Comparison of ENCODE assay signal across 14 cellular contexts in the genomic region with DNA sequence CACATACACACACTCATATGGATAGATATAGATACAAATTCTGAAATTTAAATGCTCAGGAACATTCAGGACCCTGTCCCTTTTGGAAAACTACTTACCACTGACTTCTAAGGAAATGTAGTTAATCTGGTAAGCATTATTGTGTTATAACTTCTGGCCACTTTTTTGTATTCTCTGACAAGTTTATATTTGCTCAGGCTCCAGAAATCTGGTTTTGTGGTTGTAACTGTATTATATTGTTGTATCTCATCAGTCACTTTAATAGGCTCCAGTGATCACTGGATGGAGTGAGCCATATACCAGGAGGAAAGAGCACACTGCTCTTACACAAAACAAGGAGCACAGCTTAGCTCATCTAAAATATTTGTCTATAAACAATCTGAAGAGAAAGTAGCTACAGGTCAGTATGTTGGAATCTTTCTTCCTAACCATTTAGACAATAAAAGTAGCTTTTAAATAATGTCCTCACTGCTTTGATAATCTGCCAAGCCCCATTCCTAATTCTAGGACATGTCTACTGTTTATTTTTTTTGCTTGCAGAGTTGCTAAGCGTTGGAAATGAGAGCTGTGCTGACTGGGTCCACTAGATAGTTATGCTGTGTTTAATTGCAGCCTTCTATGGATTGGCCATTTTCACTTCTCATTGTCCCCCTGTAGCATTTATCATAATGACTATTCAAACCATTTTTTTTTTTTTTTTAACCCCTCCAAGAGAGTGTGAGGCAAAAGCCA. TPM values are rescaled to one million over a fixed set of nuclear protein-coding genes. Genes with fewer than 3 reads are reported as not detected.
DNase-seq lines count a peak whose midpoint lies in the region; TF ChIP-seq lines count a peak whose summit lies in the region.
"Had no signal": no experiment of that assay in that cellular context is flagged by ENCODE, and none has a peak within 500 bp of the region (broad histone marks: within the 10 kb centered on the region; RNA-seq: fewer than 3 reads in every experiment).

No MANE protein-coding gene starts in this region.

- H3K27me3 ChIP-seq in mammary epithelial cell (ENCODE audit: insufficient read depth, low read length) (no peaks in the 10 kb centered on the region), endocrine pancreas (ENCODE audit: control insufficient read depth, insufficient read depth, low read length) (no peaks in the 10 kb centered on the region), uterus (no peaks in the 10 kb centered on the region)
- H3K27me3 ChIP-seq: adrenal gland had no signal

- H3K27me3 Mint-ChIP-seq in MCF 10A (ENCODE audit: insufficient read depth, unreplicated experiment) (no peaks in the 10 kb centered on the region), Calu3 (ENCODE audit: unreplicated experiment) (no peaks in the 10 kb centered on the region)
- H3K27me3 Mint-ChIP-seq in activated CD4-positive, alpha-beta memory T cell treated with anti-CD3 and anti-CD28 coated beads for 36 hours: no peaks in the 10 kb centered on the region

- H4K20me1 ChIP-seq in mammary epithelial cell (ENCODE audit: insufficient read depth, low read length): no peaks in the 10 kb centered on the region

- in situ Hi-C loops in mammary epithelial cell (cut with MboI; ENCODE audit: low sequenced_read_pairs in 2 of 2): loop anchor here (25.0 kb wide), 1 partner anchor 374 kb away; no protein-coding TSS in a partner anchor

- H3K4me1 ChIP-seq in mammary epithelial cell (ENCODE audit: insufficient read depth, low read length) (no peaks in the 10 kb centered on the region), endocrine pancreas (ENCODE audit: control insufficient read depth, insufficient read depth, low read length) (peaks cover 6% of the 10 kb centered on the region), uterus (peaks cover 0 to 31% of the 10 kb centered on the region in 2 donors)

- BruUV-seq in MCF 10A (replicated peaks; lab: Mats Ljungman, UMichigan) (no TSS peak), mammary epithelial cell (replicated peaks; lab: Mats Ljungman, UMichigan) (no TSS peak), Calu3 (replicated peaks; lab: Mats Ljungman, UMichigan) (no TSS peak)

- H3K9me3 ChIP-seq in mammary epithelial cell (replicated peaks; ENCODE audit: insufficient read depth, low read length) (no peaks in the 10 kb centered on the region), endocrine pancreas (ENCODE audit: control insufficient read depth, low read length) (no peaks in the 10 kb centered on the region), uterus (no peaks in the 10 kb centered on the region)
- H3K9me3 ChIP-seq: adrenal gland had no signal

- H3K27ac Mint-ChIP-seq in MCF 10A (ENCODE audit: low read depth, unreplicated experiment) (peak overlapping the region; percentile 46), Calu3 (ENCODE audit: unreplicated experiment) (no peak overlapping the region)
- H3K27ac Mint-ChIP-seq in activated CD4-positive, alpha-beta memory T cell treated with anti-CD3 and anti-CD28 coated beads for 36 hours: no peak overlapping the region
- H3K27ac Mint-ChIP-seq: T-helper 1 cell treated with Interleukin-12 subunit alpha and Interleukin-12 subunit beta and Interleukin-4 antibody, amounts not matched to agents 30 μg/mL and 1 μg/mL, for 36 hours had no signal

- dilution Hi-C loops in mammary epithelial cell (cut with HindIII; ENCODE audit: low sequenced_read_pairs): no loop called here

- peaks cover 15% of the 10 kb centered on the region for H3K4me1 Mint-ChIP-seq in MCF 10A (ENCODE audit: insufficient read depth, unreplicated experiment)
- H3K4me1 Mint-ChIP-seq in Calu3 (ENCODE audit: low read depth, unreplicated experiment): no peaks in the 10 kb centered on the region
- no peaks in the 10 kb centered on the region for H3K4me1 Mint-ChIP-seq in activated CD4-positive, alpha-beta memory T cell treated with anti-CD3 and anti-CD28 coated beads for 36 hours (ENCODE audit: low read depth)

- H3K4me3 Mint-ChIP-seq in MCF 10A (ENCODE audit: unreplicated experiment) (no peak overlapping the region), Calu3 (ENCODE audit: low read depth, unreplicated experiment) (no peak overlapping the region)
- no peak overlapping the region for H3K4me3 Mint-ChIP-seq in activated CD4-positive, alpha-beta memory T cell treated with anti-CD3 and anti-CD28 coated beads for 36 hours
- H3K4me3 Mint-ChIP-seq: neural crest cell; T-helper 1 cell treated with Interleukin-12 subunit alpha and Interleukin-12 subunit beta and Interleukin-4 antibody, amounts not matched to agents 30 μg/mL and 1 μg/mL, for 36 hours had no signal

- TF ChIP-seq CTCF in MCF 10A (IDR thresholded peaks at IDR 0.05; ENCODE audit: unreplicated experiment) (no peak), mammary epithelial cell (conservative IDR thresholded peaks at IDR 0.05 in 1 of 2, IDR thresholded peaks at IDR 0.05 in 1 of 2; ENCODE audit: extremely low read depth in 1 of 2, insufficient read depth in 1 of 2, low read depth in 1 of 2, low read length in 2 of 2) (no peak), uterus (IDR thresholded peaks at IDR 0.05) (no peak), Calu3 (IDR thresholded peaks at IDR 0.05; ENCODE audit: unreplicated experiment) (no peak)

- no peak overlapping the region for H3K4me2 ChIP-seq in mammary epithelial cell (ENCODE audit: insufficient read depth, low read depth, low read length)
- H3K4me2 ChIP-seq: smooth muscle cell had no signal

- H3K36me3 Mint-ChIP-seq in MCF 10A (ENCODE audit: insufficient read depth, unreplicated experiment): peaks cover 7% of the 10 kb centered on the region
- H3K36me3 Mint-ChIP-seq in Calu3 (ENCODE audit: insufficient read depth, unreplicated experiment): no peaks in the 10 kb centered on the region
- peaks cover 3% of the 10 kb centered on the region for H3K36me3 Mint-ChIP-seq in activated CD4-positive, alpha-beta memory T cell treated with anti-CD3 and anti-CD28 coated beads for 36 hours

- POLR2A ChIA-PET in MCF 10A (lab: Yijun Ruan, JAX): interaction anchor here (0.6 to 1.1 kb wide), 4 partner anchors 11 to 164 kb away, joined by 3 to 4 read pairs (median 4); no protein-coding TSS in a partner anchor
- POLR2A ChIA-PET in activated CD4-positive, alpha-beta memory T cell treated with anti-CD3 and anti-CD28 coated beads for 36 hours (lab: Charles Lee): no interaction called here

- no peaks in the 10 kb centered on the region for H3K79me2 ChIP-seq in mammary epithelial cell (ENCODE audit: insufficient read depth, low read length)

- H3K27ac ChIP-seq in mammary epithelial cell (ENCODE audit: insufficient read depth, low read depth, low read length): no peak overlapping the region
- peak overlapping the region; percentile 1 to 8 for H3K27ac ChIP-seq in uterus

- no peak overlapping the region for H2AFZ ChIP-seq in mammary epithelial cell (ENCODE audit: low read depth, low read length)

- H3K9ac ChIP-seq in mammary epithelial cell (ENCODE audit: insufficient read depth, low read length): no peak overlapping the region
- H3K9ac ChIP-seq in endocrine pancreas (ENCODE audit: control insufficient read depth, insufficient read depth, low read length): no peak overlapping the region

- no peaks in the 10 kb centered on the region for H3K9me3 Mint-ChIP-seq in MCF 10A (ENCODE audit: unreplicated experiment)
- no peaks in the 10 kb centered on the region for H3K9me3 Mint-ChIP-seq in Calu3 (ENCODE audit: low read depth, unreplicated experiment)
- peaks cover under 1% of the 10 kb centered on the region for H3K9me3 Mint-ChIP-seq in activated CD4-positive, alpha-beta memory T cell treated with anti-CD3 and anti-CD28 coated beads for 36 hours

- H3K36me3 ChIP-seq in mammary epithelial cell (ENCODE audit: insufficient read depth, low read length): no peaks in the 10 kb centered on the region
- no peaks in the 10 kb centered on the region for H3K36me3 ChIP-seq in endocrine pancreas (ENCODE audit: control insufficient read depth, insufficient read depth, low read length)
- no peaks in the 10 kb centered on the region for H3K36me3 ChIP-seq in uterus
- H3K36me3 ChIP-seq: adrenal gland had no signal

- CTCF ChIA-PET in MCF 10A (lab: Yijun Ruan, JAX): interaction anchor here (0.5 to 1.1 kb wide), 4 partner anchors 18 to 327 kb away, joined by 3 to 5 read pairs (median 3); no protein-coding TSS in a partner anchor
- CTCF ChIA-PET in mammary epithelial cell (lab: Charles Lee; ENCODE audit: low non-redundant PET): interaction anchor here (0.6 kb wide), 1 partner anchor 180 kb away, joined by 5 read pairs; no protein-coding TSS in a partner anchor
- CTCF ChIA-PET in Calu3 (lab: Charles Lee): interaction anchor here (0.7 kb wide), 1 partner anchor 218 kb away, joined by 4 read pairs; no protein-coding TSS in a partner anchor
- CTCF ChIA-PET in activated CD4-positive, alpha-beta memory T cell treated with anti-CD3 and anti-CD28 coated beads for 36 hours (lab: Charles Lee): interaction anchor here (1.3 kb wide), 2 partner anchors 9 to 18 kb away, joined by 3 to 6 read pairs; no protein-coding TSS in a partner anchor

- DNase-seq in MCF 10A (ENCODE audit: unreplicated experiment) (no peak), mammary epithelial cell (no peak), midbrain (lab: John Stamatoyannopoulos, UW) (peak; percentile 10), uterus (no peak), Calu3 (no peak), activated gamma-delta T cell (lab: John Stamatoyannopoulos, UW) (no peak)
- no peak for DNase-seq in activated CD4-positive, alpha-beta memory T cell treated with anti-CD3 and anti-CD28 coated beads for 36 hours
- DNase-seq: adrenal gland, left colon, NCI-H1105 had no signal

- H3K4me3 ChIP-seq in mammary epithelial cell (replicated peaks in 1 of 3; ENCODE audit: insufficient read depth in 1 of 3, low read depth in 2 of 3, low read length in 3 of 3): no peak overlapping the region
- H3K4me3 ChIP-seq in endocrine pancreas (ENCODE audit: control insufficient read depth, insufficient read depth, low read length): peak overlapping the region; percentile 10
- no peak overlapping the region for H3K4me3 ChIP-seq in uterus
- H3K4me3 ChIP-seq: adrenal gland, smooth muscle cell had no signal

- intact Hi-C loops in MCF 10A (cut with micrococcal nuclease): no loop called here
- intact Hi-C loops in mammary epithelial cell (cut with micrococcal nuclease): no loop called here
- intact Hi-C loops in uterus (cut with DNase I; ENCODE audit: low total_unique reads): no loop called here
- intact Hi-C loops in Calu3 (cut with micrococcal nuclease; ENCODE audit: unreplicated experiment): no loop called here
- intact Hi-C loops in activated CD4-positive, alpha-beta memory T cell treated with anti-CD3 and anti-CD28 coated beads for 36 hours (cut with micrococcal nuclease): no loop called here

- WGBS in mammary epithelial cell (ENCODE audit: low coverage, missing lambda C conversion rate): 94% methylated on average over 1 of the region's 1 CpG

- TF ChIP-seq POLR2A in uterus (IDR thresholded peaks at IDR 0.05): no peak

RNA-seq across cellular contexts. Expression of a gene that starts 43.8 kb away (rescaled TPM):
- total RNA-seq in MCF 10A (2022): 46.6 and 48.2 TPM in 2 replicates
- total RNA-seq in mammary epithelial cell: 10 to 100 TPM in 1 of 2 donors, 1 to 10 TPM in 1; 6.5 to 42.8 TPM
- polyA plus RNA-seq in mammary epithelial cell: 10.9 TPM
- 12.1 TPM for polyA minus RNA-seq in mammary epithelial cell
- total RNA-seq in uterus: 10 to 100 TPM; 14.6 to 41.2 (median 18.3) TPM
- total RNA-seq in Calu3 (2022): 28.4 and 32.8 TPM in 2 replicates
- total RNA-seq in activated CD4-positive, alpha-beta memory T cell treated with anti-CD3 and anti-CD28 coated beads for 36 hours: 10 to 100 TPM; 44.1 to 48.3 TPM

RNA-seq across cellular contexts. Expression of a gene that starts 53.5 kb away (rescaled TPM):
- 16.9 and 19.5 TPM in 2 replicates for total RNA-seq in MCF 10A (2022)
- 10 to 100 TPM; 17.0 to 19.3 TPM for total RNA-seq in mammary epithelial cell
- polyA plus RNA-seq in mammary epithelial cell: 10.5 TPM
- polyA minus RNA-seq in mammary epithelial cell: 10.4 TPM
- 10 to 100 TPM; 27.4 to 52.9 (median 51.6) TPM for total RNA-seq in uterus
- 8.1 and 8.4 TPM in 2 replicates for total RNA-seq in Calu3 (2022)
- total RNA-seq in activated CD4-positive, alpha-beta memory T cell treated with anti-CD3 and anti-CD28 coated beads for 36 hours: 10 to 100 TPM; 29.3 to 33.1 TPM
